In genomic region chr1:46421739-46422138, GRCh38 we compare ENCODE assay signal across 26 cellular contexts.
"Had no signal": no experiment of that assay in that cellular context is flagged by ENCODE, and none has a peak within 500 bp of the region (broad histone marks: within the 10 kb centered on the region; RNA-seq: fewer than 3 reads in every experiment).

No MANE protein-coding gene starts in this region.

- H3K27me3 ChIP-seq: right lobe of liver, testis, vagina had no signal

- H3K9me3 Mint-ChIP-seq: memory B cell; mesothelial cell of epicardium; natural killer cell treated with Interleukin-12 subunit alpha and Interleukin-12 subunit beta and Interleukin-15 and Interleukin-18, amount 100 ng/mL, for 72 hours; neural progenitor cell; stimulated activated memory B cell treated with anti-CD40 and anti-IgM and Interleukin-4, amounts not matched to agents 10 μg/mL and 1 μg/mL and 100 μg/mL, for 72 hours; stimulated activated naive CD8-positive, alpha-beta T cell treated with anti-CD3 and anti-CD28 coated beads, Interleukin-15, Interleukin-2, amounts not matched to agents 100 ng/mL and 50 ng/mL, for 24 hours had no signal

- H3K27me3 Mint-ChIP-seq: stimulated activated naive CD8-positive, alpha-beta T cell treated with anti-CD3 and anti-CD28 coated beads, Interleukin-15, Interleukin-2, amounts not matched to agents 100 ng/mL and 50 ng/mL, for 24 hours had no signal

- H3K27ac Mint-ChIP-seq: memory B cell; mesothelial cell of epicardium; natural killer cell treated with Interleukin-12 subunit alpha and Interleukin-12 subunit beta and Interleukin-15 and Interleukin-18, amount 100 ng/mL, for 72 hours; neural progenitor cell; stimulated activated memory B cell treated with anti-CD40 and anti-IgM and Interleukin-4, amounts not matched to agents 10 μg/mL and 1 μg/mL and 100 μg/mL, for 72 hours; stimulated activated naive CD8-positive, alpha-beta T cell treated with anti-CD3 and anti-CD28 coated beads, Interleukin-15, Interleukin-2, amounts not matched to agents 100 ng/mL and 50 ng/mL, for 24 hours had no signal

- ATAC-seq: gastrocnemius medialis; heart right ventricle; lower lobe of right lung; natural killer cell treated with Interleukin-12 subunit alpha and Interleukin-12 subunit beta and Interleukin-15 and Interleukin-18, amount 100 ng/mL, for 72 hours; pancreas; right lobe of liver; stimulated activated memory B cell treated with anti-CD40 and anti-IgM and Interleukin-4, amounts not matched to agents 10 μg/mL and 1 μg/mL and 100 μg/mL, for 72 hours; upper lobe of right lung had no signal

- H3K36me3 Mint-ChIP-seq: memory B cell; mesothelial cell of epicardium; natural killer cell treated with Interleukin-12 subunit alpha and Interleukin-12 subunit beta and Interleukin-15 and Interleukin-18, amount 100 ng/mL, for 72 hours; neural progenitor cell; stimulated activated memory B cell treated with anti-CD40 and anti-IgM and Interleukin-4, amounts not matched to agents 10 μg/mL and 1 μg/mL and 100 μg/mL, for 72 hours had no signal

- H3K4me1 Mint-ChIP-seq: memory B cell; mesothelial cell of epicardium; neural progenitor cell; stimulated activated memory B cell treated with anti-CD40 and anti-IgM and Interleukin-4, amounts not matched to agents 10 μg/mL and 1 μg/mL and 100 μg/mL, for 72 hours had no signal

- H3K4me2 ChIP-seq: neural progenitor cell had no signal

- H3K4me3 Mint-ChIP-seq: memory B cell; mesothelial cell of epicardium; natural killer cell treated with Interleukin-12 subunit alpha and Interleukin-12 subunit beta and Interleukin-15 and Interleukin-18, amount 100 ng/mL, for 72 hours; neural progenitor cell; stimulated activated memory B cell treated with anti-CD40 and anti-IgM and Interleukin-4, amounts not matched to agents 10 μg/mL and 1 μg/mL and 100 μg/mL, for 72 hours; stimulated activated naive CD8-positive, alpha-beta T cell treated with anti-CD3 and anti-CD28 coated beads, Interleukin-15, Interleukin-2, amounts not matched to agents 100 ng/mL and 50 ng/mL, for 24 hours had no signal

- H3K4me1 ChIP-seq: esophagus muscularis mucosa, gastrocnemius medialis, heart right ventricle, lower lobe of right lung, neural progenitor cell, pancreas, prostate gland, testis, tibial nerve, upper lobe of right lung, vagina had no signal

- H3K9me3 ChIP-seq: esophagus muscularis mucosa, gastrocnemius medialis, heart right ventricle, left ventricle myocardium inferior, lower lobe of right lung, pancreas, prostate gland, right lobe of liver, testis, tibial nerve, upper lobe of right lung, vagina had no signal

- H3K27ac ChIP-seq: esophagus muscularis mucosa, gastrocnemius medialis, heart right ventricle, left ventricle myocardium inferior, lower lobe of right lung, neural progenitor cell, pancreas, prostate gland, right lobe of liver, testis, tibial nerve, upper lobe of right lung, vagina had no signal

- H2AFZ ChIP-seq: neural progenitor cell had no signal

- DNase-seq: cortex of kidney; dorsolateral prefrontal cortex; effector CD8-positive, alpha-beta T cell; gastrocnemius medialis; heart right ventricle; islet precursor cell; left ventricle myocardium inferior; lower lobe of right lung; nucleus accumbens; pancreas; retina; stimulated activated CD4-positive, alpha-beta T cell treated with anti-CD3 and anti-CD28 coated beads, Interleukin-4, amount 100 ng/mL, for 1 hour; stimulated activated CD8-positive, alpha-beta memory T cell treated with anti-CD3 and anti-CD28 coated beads, Interleukin-4, amount 100 ng/mL, for 48 hours; testis; upper lobe of right lung had no signal

- H3K4me3 ChIP-seq: dorsolateral prefrontal cortex, esophagus muscularis mucosa, gastrocnemius medialis, heart right ventricle, left ventricle myocardium inferior, lower lobe of right lung, neural progenitor cell, pancreas, prostate gland, right lobe of liver, testis, tibial nerve, upper lobe of right lung, vagina had no signal

- H3K36me3 ChIP-seq: esophagus muscularis mucosa, gastrocnemius medialis, heart right ventricle, left ventricle myocardium inferior, lower lobe of right lung, neural progenitor cell, pancreas, prostate gland, right lobe of liver, tibial nerve, upper lobe of right lung, vagina had no signal
